In the genomic region with DNA sequence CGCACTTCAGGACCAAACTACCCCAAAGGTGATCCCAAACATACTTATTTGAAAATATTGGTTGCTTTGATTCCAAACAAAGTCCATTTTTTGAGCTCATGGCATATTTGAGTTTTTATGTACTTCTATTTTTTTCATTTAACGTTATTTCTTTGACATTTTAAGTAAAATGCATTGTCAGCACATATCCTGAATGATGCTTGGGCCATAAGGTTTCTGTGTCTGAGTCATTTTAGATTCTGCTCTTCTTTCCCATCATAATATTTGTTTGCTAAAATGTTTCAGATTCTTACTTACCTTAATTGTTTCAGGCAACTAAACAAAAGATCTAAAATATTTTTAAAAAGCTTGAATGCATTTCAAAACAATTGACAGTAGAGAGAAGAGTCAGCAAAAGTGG, we compare ENCODE assay signal across 9 cellular contexts.
"Had no signal": no experiment of that assay in that cellular context is flagged by ENCODE, and none has a peak within 500 bp of the region (broad histone marks: within the 10 kb centered on the region; RNA-seq: fewer than 3 reads in every experiment).

No MANE protein-coding gene starts in this region.

- ATAC-seq: GM23338, HCT116 had no signal

- H3K4me1 Mint-ChIP-seq: GM23338, IgD-negative memory B cell had no signal

- H3K9me3 ChIP-seq: HAP-1 had no signal

- H3K36me3 Mint-ChIP-seq: IgD-negative memory B cell had no signal

- H3K4me2 ChIP-seq: GM23338 had no signal

- H3K4me3 Mint-ChIP-seq: GM23338, HFFc6, IgD-negative memory B cell had no signal

- H2AFZ ChIP-seq: GM23338 had no signal

- H3K9me3 Mint-ChIP-seq: GM23338, IgD-negative memory B cell had no signal

- H3K4me1 ChIP-seq: HAP-1 had no signal

- H3K27me3 Mint-ChIP-seq: IgD-negative memory B cell had no signal

- H3K36me3 ChIP-seq: HAP-1 had no signal

- H3K27ac Mint-ChIP-seq: GM23338, HFFc6, IgD-negative memory B cell had no signal

- H3K4me3 ChIP-seq: GM23338, HAP-1 had no signal

- DNase-seq: H7, HFFc6, Kasumi-1, KG1 had no signal

- H3K27ac ChIP-seq: HL-60 had no signal
